ENCODE assay signal across 7 cellular contexts in genomic region chr4:6942238-6942800, GRCh38. TPM values are rescaled to one million over a fixed set of nuclear protein-coding genes. Genes with fewer than 3 reads are reported as not detected.
A peak's percentile ranks its signal among the peaks of the same experiment; 100 is the strongest.
DNase-seq lines count a peak whose midpoint lies in the region; ATAC-seq and TF ChIP-seq lines count a peak whose summit lies in the region.

No MANE protein-coding gene starts in this region.

- peaks cover 74 to 75% of the 10 kb centered on the region in 2 donors for H3K4me1 Mint-ChIP-seq in immature natural killer cell

- POLR2A ChIA-PET in Panc1 (lab: Charles Lee), result no interaction called here

- CTCF ChIA-PET in Panc1 (lab: Charles Lee), result interaction anchor here (0.6 kb wide), 1 partner anchor 33 kb away, joined by 5 read pairs; no protein-coding TSS in a partner anchor

- in situ Hi-C loops in Panc1 (cut with HindIII; ENCODE audit: low pct_unique_long_range_greater_than_20kb, low sequenced_read_pairs), result no loop called here

- BruUV-seq in Panc1 (replicated peaks; lab: Mats Ljungman, UMichigan), result no TSS peak

- TF ChIP-seq POLR2A in lower leg skin (IDR thresholded peaks at IDR 0.05), result no peak

- H3K4me3 ChIP-seq in Panc1 (ENCODE audit: low read depth in 2 of 2, low read length in 2 of 2), result peak overlapping the region in 1 of 2 experiments; percentile 42; a peak in 2 of 4 replicates
- no peak overlapping the region for H3K4me3 ChIP-seq in ascending aorta
- H3K4me3 ChIP-seq in lower leg skin (ENCODE audit: low read depth, poor library complexity, severe bottlenecking), result no peak overlapping the region

- no peak for TF ChIP-seq CTCF in Panc1 (IDR thresholded peaks at IDR 0.05)
- TF ChIP-seq CTCF in ascending aorta (IDR thresholded peaks at IDR 0.05), result no peak
- TF ChIP-seq CTCF in lower leg skin (IDR thresholded peaks at IDR 0.05), result no peak

- peak overlapping the region; percentile 70 to 88 (median 81) for H3K4me3 Mint-ChIP-seq in immature natural killer cell

- DNase-seq in Panc1 (ENCODE audit: low read depth, low spot score) (no peak), ascending aorta (ENCODE audit: low spot score in 2 of 2) (no peak), immature natural killer cell (peak; percentile 50 to 61 (median 52)), lower leg skin (ENCODE audit: low spot score in 2 of 2) (no peak)
- peak; percentile 31 for DNase-seq in stimulated activated CD4-positive, alpha-beta T cell treated with anti-CD3 and anti-CD28 coated beads, Interleukin-4, amount 100 ng/mL, for 1 hour

- H3K27ac ChIP-seq in Panc1 (ENCODE audit: low read length) (peak overlapping the region; percentile 85), ascending aorta (peak overlapping the region; percentile 60 to 72)

- H3K27me3 Mint-ChIP-seq in immature natural killer cell (ENCODE audit: low read depth in 3 of 3), result peaks cover 3 to 5% (median 5%) of the 10 kb centered on the region in 3 donors

- H3K4me1 ChIP-seq in Panc1 (ENCODE audit: control insufficient read depth, insufficient read depth, low read length) (peaks cover 45% of the 10 kb centered on the region), ascending aorta (peaks cover 0 to 17% of the 10 kb centered on the region in 2 donors)

- no peaks in the 10 kb centered on the region for H3K9me3 Mint-ChIP-seq in immature natural killer cell

- H3K9me3 ChIP-seq in Panc1 (ENCODE audit: control insufficient read depth, insufficient read depth, low read depth, low read length) (no peaks in the 10 kb centered on the region), ascending aorta (no peaks in the 10 kb centered on the region)

- intact Hi-C loops in Panc1 (cut with micrococcal nuclease; ENCODE audit: unreplicated experiment) (no loop called here), ascending aorta (cut with DNase I) (no loop called here), lower leg skin (cut with DNase I; ENCODE audit: low total_unique reads) (no loop called here)

- WGBS in lower leg skin, 2 donors, result 42 to 43% methylated on average over 7 of the region's 7 CpGs

- ATAC-seq in GM18868 (IDR thresholded peaks at IDR 0.05; ENCODE audit: unreplicated experiment), result peak; percentile 61
- peak; percentile 64 for ATAC-seq in HG02973 (IDR thresholded peaks at IDR 0.05; ENCODE audit: unreplicated experiment)
- ATAC-seq in Panc1, result peak; percentile 53

- H3K27me3 ChIP-seq in Panc1 (ENCODE audit: control insufficient read depth, insufficient read depth, low read length) (no peaks in the 10 kb centered on the region), ascending aorta (no peaks in the 10 kb centered on the region)

- H3K36me3 Mint-ChIP-seq in immature natural killer cell, result no peaks in the 10 kb centered on the region

- no peaks in the 10 kb centered on the region for H3K36me3 ChIP-seq in Panc1 (ENCODE audit: control insufficient read depth, insufficient read depth, low read length)
- no peaks in the 10 kb centered on the region for H3K36me3 ChIP-seq in ascending aorta

- H3K27ac Mint-ChIP-seq in immature natural killer cell, result peak overlapping the region; percentile 83 to 96 (median 88)

RNA-seq across cellular contexts. Expression of gene TBC1D14, which starts 32.7 kb away (rescaled TPM):
- 36.3 TPM for total RNA-seq in Panc1 (2021; ENCODE audit: unreplicated experiment)
- polyA plus RNA-seq in Panc1 (2012; ENCODE audit: insufficient read length), result 35.0 TPM
- total RNA-seq in ascending aorta, result 26.4 TPM
- 10 to 100 TPM; 25.6 to 39.8 (median 26.6) TPM for polyA plus RNA-seq in immature natural killer cell
- total RNA-seq in lower leg skin, result 100 to 1,000 TPM in 1 of 4 donors, 10 to 100 TPM in 3; 54.7 to 101 (median 73.3) TPM

Comparison
In these comparisons a context has a peak if more than half of its experiments do, and no peak if none do; other contexts are left out.
1. DNase-seq: peak in immature natural killer cell (3 of 3) and stimulated activated CD4-positive, alpha-beta T cell treated with anti-CD3 and anti-CD28 coated beads, Interleukin-4, amount 100 ng/mL, for 1 hour (single experiment); none in Panc1 (single experiment), ascending aorta (0 of 2) and lower leg skin (0 of 2).
2. Peak in every context shown above with its lines, with median percentiles within 50 percentile points of each other: ATAC-seq.